9 cellular contexts compared by ENCODE assay signal in the genomic region with DNA sequence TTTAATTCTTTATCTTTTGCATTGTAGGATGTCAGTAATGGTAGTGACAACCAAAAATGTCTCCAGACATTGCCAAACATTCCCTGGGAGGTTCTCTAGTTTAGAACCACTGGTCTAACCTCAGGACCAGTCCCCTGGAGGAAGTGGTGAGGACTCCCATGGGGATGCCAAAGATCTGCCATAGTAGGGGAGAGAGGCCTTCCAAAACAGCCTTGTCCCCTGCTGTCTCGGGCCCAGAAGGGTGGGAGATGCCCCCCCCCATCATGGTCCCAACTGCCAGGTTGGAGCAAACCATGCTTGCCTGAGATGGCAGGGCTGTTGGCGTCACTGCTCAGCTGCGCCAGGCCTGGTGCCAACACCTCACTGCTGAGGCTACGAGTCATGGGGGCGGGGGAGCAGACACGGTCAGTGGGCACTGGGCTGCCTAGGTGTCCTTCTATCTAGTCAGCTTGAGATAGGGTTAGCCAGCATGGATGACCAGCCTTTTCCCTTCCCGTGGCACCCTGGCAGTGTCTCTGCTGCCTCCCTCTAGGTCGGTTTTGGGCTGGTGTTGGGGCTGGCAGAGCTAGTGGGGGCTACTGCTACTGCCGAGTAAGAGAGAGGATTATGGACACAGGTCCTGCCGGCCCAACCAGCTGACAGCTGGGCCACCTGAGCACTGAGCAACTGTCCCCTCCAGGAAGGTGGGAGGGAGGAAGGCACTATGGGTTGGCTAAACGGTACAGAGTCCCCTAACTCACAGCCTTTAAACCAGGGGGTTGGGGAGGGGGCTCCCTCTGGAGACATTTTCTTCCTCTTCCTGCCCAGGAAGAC. TPM values are rescaled to one million over a fixed set of nuclear protein-coding genes. Genes with fewer than 3 reads are reported as not detected.
A peak's percentile ranks its signal among the peaks of the same experiment; 100 is the strongest.
DNase-seq lines count a peak whose midpoint lies in the region; ATAC-seq and TF ChIP-seq lines count a peak whose summit lies in the region.
"Had no signal": no experiment of that assay in that cellular context is flagged by ENCODE, and none has a peak within 500 bp of the region (broad histone marks: within the 10 kb centered on the region; RNA-seq: fewer than 3 reads in every experiment).

No MANE protein-coding gene starts in this region.

- TF ChIP-seq POLR2A in thyroid gland (IDR thresholded peaks at IDR 0.05): no peak

- POLR2A ChIA-PET in CD4-positive, alpha-beta memory T cell (lab: Charles Lee; ENCODE audit: partially characterized antibody): no interaction called here

- TF ChIP-seq CTCF in left ventricle myocardium inferior (IDR thresholded peaks at IDR 0.05; ENCODE audit: borderline replicate concordance) (no peak), WERI-Rb-1 (IDR thresholded peaks at IDR 0.05; ENCODE audit: low read depth, low read length) (no peak), thyroid gland (IDR thresholded peaks at IDR 0.05) (no peak), nephron progenitor cell (IDR thresholded peaks at IDR 0.05) (no peak)

- no peaks in the 10 kb centered on the region for H3K27me3 Mint-ChIP-seq in CD4-positive, alpha-beta memory T cell
- peaks cover 2% of the 10 kb centered on the region for H3K27me3 Mint-ChIP-seq in nephron progenitor cell (ENCODE audit: low read depth, poor library complexity)
- H3K27me3 Mint-ChIP-seq: T-cell had no signal

- DNase-seq in Right ventricle myocardium inferior (ENCODE audit: missing footprints) (peak; percentile 70), left ventricle myocardium inferior (no peak), WERI-Rb-1 (peak; percentile 72), left kidney (ENCODE audit: low read depth, low spot score) (peak; percentile 19), thyroid gland (peak; percentile 90), nephron progenitor cell (no peak)
- DNase-seq in CD4-positive, alpha-beta memory T cell: no peak

- no peak overlapping the region for H3K4me3 ChIP-seq in left ventricle myocardium inferior
- no peak overlapping the region for H3K4me3 ChIP-seq in WERI-Rb-1 (ENCODE audit: low read depth, low read length)
- H3K4me3 ChIP-seq in thyroid gland (replicated peaks in 1 of 3): no peak overlapping the region
- no peak overlapping the region for H3K4me3 ChIP-seq in CD4-positive, alpha-beta memory T cell (ENCODE audit: low read length in 2 of 2)

- H3K9me3 ChIP-seq in left ventricle myocardium inferior (replicated peaks) (no peaks in the 10 kb centered on the region), WERI-Rb-1 (ENCODE audit: severe bottlenecking) (no peaks in the 10 kb centered on the region), thyroid gland (no peaks in the 10 kb centered on the region)
- no peaks in the 10 kb centered on the region for H3K9me3 ChIP-seq in CD4-positive, alpha-beta memory T cell (ENCODE audit: control insufficient read depth in 1 of 2, low read length in 2 of 2)

- H3K4me1 ChIP-seq in left ventricle myocardium inferior (peaks cover 63% of the 10 kb centered on the region), thyroid gland (peaks cover 62 to 89% of the 10 kb centered on the region in 2 donors)
- peaks cover 24% of the 10 kb centered on the region for H3K4me1 ChIP-seq in CD4-positive, alpha-beta memory T cell (ENCODE audit: insufficient read depth, low read length)

- H3K36me3 ChIP-seq in left ventricle myocardium inferior: no peaks in the 10 kb centered on the region
- no peaks in the 10 kb centered on the region for H3K36me3 ChIP-seq in WERI-Rb-1
- no peaks in the 10 kb centered on the region for H3K36me3 ChIP-seq in thyroid gland
- no peaks in the 10 kb centered on the region for H3K36me3 ChIP-seq in CD4-positive, alpha-beta memory T cell (ENCODE audit: insufficient read depth, low read length)

- no peaks in the 10 kb centered on the region for H3K9me3 Mint-ChIP-seq in CD4-positive, alpha-beta memory T cell
- H3K9me3 Mint-ChIP-seq in nephron progenitor cell: no peaks in the 10 kb centered on the region
- H3K9me3 Mint-ChIP-seq: T-cell had no signal

- H3K27ac Mint-ChIP-seq in CD4-positive, alpha-beta memory T cell: peak overlapping the region in 1 of 7 donors; percentile 37
- H3K27ac Mint-ChIP-seq in nephron progenitor cell: no peak overlapping the region

- no peak overlapping the region for H3K4me3 Mint-ChIP-seq in CD4-positive, alpha-beta memory T cell
- H3K4me3 Mint-ChIP-seq in nephron progenitor cell: no peak overlapping the region

- no peak for ATAC-seq in Right ventricle myocardium inferior
- no peak for ATAC-seq in HG02571 (IDR thresholded peaks at IDR 0.05; ENCODE audit: unreplicated experiment)
- ATAC-seq: T-cell had no signal

- WGBS in thyroid gland, 2 donors: 47 to 50% methylated on average over 3 to 7 of the region's 11 CpGs

- H3K27me3 ChIP-seq in left ventricle myocardium inferior (ENCODE audit: low read depth) (no peaks in the 10 kb centered on the region), WERI-Rb-1 (ENCODE audit: insufficient read depth, low read depth, severe bottlenecking) (no peaks in the 10 kb centered on the region), thyroid gland (no peaks in the 10 kb centered on the region)
- H3K27me3 ChIP-seq in CD4-positive, alpha-beta memory T cell (ENCODE audit: insufficient read depth, low read length): no peaks in the 10 kb centered on the region

- H3K4me1 Mint-ChIP-seq in CD4-positive, alpha-beta memory T cell: peaks cover 18 to 35% (median 26%) of the 10 kb centered on the region in 4 donors
- H3K4me1 Mint-ChIP-seq in nephron progenitor cell: peaks cover 96% of the 10 kb centered on the region

- H3K36me3 Mint-ChIP-seq in CD4-positive, alpha-beta memory T cell: no peaks in the 10 kb centered on the region
- H3K36me3 Mint-ChIP-seq in nephron progenitor cell (ENCODE audit: low read depth): no peaks in the 10 kb centered on the region
- H3K36me3 Mint-ChIP-seq: T-cell had no signal

- intact Hi-C loops in Right ventricle myocardium inferior (cut with DNase I) (loop anchor here (10.0 kb wide), 1 partner anchor 205 kb away; no protein-coding TSS in a partner anchor), left ventricle myocardium inferior (cut with micrococcal nuclease) (loop anchor here (5.0 kb wide), 1 partner anchor 127 kb away; no protein-coding TSS in a partner anchor), thyroid gland (cut with DNase I) (loop anchor here (5.0 kb wide), 1 partner anchor 47 kb away; no protein-coding TSS in a partner anchor)
- intact Hi-C loops in CD4-positive, alpha-beta memory T cell (cut with micrococcal nuclease): loop anchor here (5.0 kb wide), 2 partner anchors 107 to 218 kb away; no protein-coding TSS in a partner anchor

- CTCF ChIA-PET in CD4-positive, alpha-beta memory T cell (lab: Charles Lee; ENCODE audit: partially characterized antibody): interaction anchor here (1.2 to 8.6 kb wide), 3 partner anchors 11 to 126 kb away, joined by 3 to 99 read pairs (median 4); no protein-coding TSS in a partner anchor

- H3K27ac ChIP-seq in left ventricle myocardium inferior (replicated peaks) (no peak overlapping the region), WERI-Rb-1 (peak overlapping the region; percentile 95), thyroid gland (peak overlapping the region; percentile 82 to 91 (median 90))
- H3K27ac ChIP-seq in CD4-positive, alpha-beta memory T cell (ENCODE audit: low read depth, low read length): no peak overlapping the region

RNA-seq across cellular contexts. Expression of a gene that starts 8.3 kb away (rescaled TPM):
- 74.1 TPM for total RNA-seq in Right ventricle myocardium inferior
- total RNA-seq in left ventricle myocardium inferior: 56.9 TPM
- total RNA-seq in thyroid gland: 10 to 100 TPM; 52.3 to 81.8 (median 62.6) TPM
- 1 to 10 TPM; 1.6 to 3.6 TPM for total RNA-seq in CD4-positive, alpha-beta memory T cell
- 1 to 10 TPM; 2.7 to 5.5 TPM for polyA plus RNA-seq in CD4-positive, alpha-beta memory T cell

Comparison
In these comparisons a context has a peak if more than half of its experiments do, and no peak if none do; other contexts are left out.
1. DNase-seq: peak in Right ventricle myocardium inferior (single experiment), WERI-Rb-1 (single experiment), left kidney (single experiment) and thyroid gland (2 of 2); none in left ventricle myocardium inferior (single experiment), CD4-positive, alpha-beta memory T cell (0 of 5) and nephron progenitor cell (single experiment).
2. H3K27ac ChIP-seq: peak in WERI-Rb-1 (single experiment) and thyroid gland (3 of 3); none in left ventricle myocardium inferior (single experiment) and CD4-positive, alpha-beta memory T cell (single experiment).
3. RNA of a gene that starts 8.3 kb away (total RNA-seq): 74.1 TPM in Right ventricle myocardium inferior (single experiment), 52.3 to 81.8 TPM in thyroid gland and 56.9 TPM in left ventricle myocardium inferior (single experiment); 1.6 to 3.6 TPM in CD4-positive, alpha-beta memory T cell; every median in the first group is over 10 times any median in the second.